Comparison of ENCODE assay signal across 21 cellular contexts in the genomic region with DNA sequence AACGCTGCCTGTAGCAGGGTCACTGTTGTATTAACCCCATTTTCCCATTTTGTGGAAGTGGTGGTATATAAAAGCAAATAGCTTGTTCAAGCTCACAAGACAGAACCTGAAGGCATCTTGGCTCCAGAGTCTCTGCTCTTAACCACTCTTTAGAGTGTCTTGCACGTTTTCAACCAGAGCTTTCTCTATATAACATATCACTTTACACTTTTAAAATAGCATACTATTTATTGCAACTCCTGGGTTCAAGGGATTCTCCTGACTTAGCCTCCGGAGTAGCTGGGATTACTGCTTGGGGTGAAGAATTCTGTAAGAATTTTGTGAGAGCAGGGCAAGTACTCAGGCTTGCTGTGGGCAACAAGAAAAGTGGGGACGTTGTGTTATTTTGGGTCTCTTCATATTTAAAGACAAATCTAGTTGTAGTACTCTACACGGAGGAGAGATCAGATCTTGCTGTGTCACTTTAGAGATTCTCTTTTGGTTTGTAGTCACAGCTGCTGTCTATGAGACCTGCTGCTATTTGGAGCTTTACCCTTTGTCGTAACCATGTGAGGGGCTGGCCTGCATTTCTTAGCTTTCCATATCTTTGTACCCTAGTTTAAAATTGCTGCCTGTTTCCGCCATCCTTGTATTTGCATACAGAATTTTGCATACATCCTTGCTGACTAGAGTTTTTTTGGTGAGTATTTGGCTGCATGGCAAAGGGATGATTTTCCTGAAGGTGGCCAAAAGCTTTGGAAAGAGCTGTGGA. TPM values are rescaled to one million over a fixed set of nuclear protein-coding genes. Genes with fewer than 3 reads are reported as not detected.
DNase-seq lines count a peak whose midpoint lies in the region; ATAC-seq and TF ChIP-seq lines count a peak whose summit lies in the region.
"Had no signal": no experiment of that assay in that cellular context is flagged by ENCODE, and none has a peak within 500 bp of the region (broad histone marks: within the 10 kb centered on the region; RNA-seq: fewer than 3 reads in every experiment).

No MANE protein-coding gene starts in this region.

- H3K27me3 ChIP-seq in BE2C = no peaks in the 10 kb centered on the region
- H3K27me3 ChIP-seq: spleen, suprapubic skin had no signal

- peaks cover 9% of the 10 kb centered on the region for H3K4me1 ChIP-seq in BE2C

- no peak overlapping the region for H3K4me3 Mint-ChIP-seq in stimulated activated naive CD8-positive, alpha-beta T cell treated with anti-CD3 and anti-CD28 coated beads, Interleukin-15, Interleukin-2, amounts not matched to agents 100 ng/mL and 50 ng/mL, for 24 hours
- H3K4me3 Mint-ChIP-seq in WTC11 (no peak overlapping the region), mesothelial cell of epicardium (no peak overlapping the region)
- H3K4me3 Mint-ChIP-seq: activated CD8-positive, alpha-beta T cell treated with anti-CD3 and anti-CD28 coated beads for 36 hours; CD4-positive, alpha-beta T cell; HFFc6 had no signal

- H3K36me3 ChIP-seq in BE2C = no peaks in the 10 kb centered on the region
- H3K36me3 ChIP-seq: suprapubic skin, WERI-Rb-1 had no signal

- no peaks in the 10 kb centered on the region for H3K27me3 Mint-ChIP-seq in stimulated activated naive CD8-positive, alpha-beta T cell treated with anti-CD3 and anti-CD28 coated beads, Interleukin-15, Interleukin-2, amounts not matched to agents 100 ng/mL and 50 ng/mL, for 24 hours
- H3K27me3 Mint-ChIP-seq in WTC11 (ENCODE audit: low read depth) (no peaks in the 10 kb centered on the region), mesothelial cell of epicardium (ENCODE audit: low read depth) (no peaks in the 10 kb centered on the region)
- H3K27me3 Mint-ChIP-seq: activated CD8-positive, alpha-beta T cell treated with anti-CD3 and anti-CD28 coated beads for 36 hours; CD4-positive, alpha-beta T cell had no signal

- no peak for ATAC-seq in stimulated activated naive CD8-positive, alpha-beta T cell treated with anti-CD3 and anti-CD28 coated beads, Interleukin-15, Interleukin-2, amounts not matched to agents 100 U/mL and 50 U/mL, for 24 hours
- ATAC-seq in WTC11 = no peak
- ATAC-seq in HG02938 (IDR thresholded peaks at IDR 0.05; ENCODE audit: unreplicated experiment) = no peak
- ATAC-seq: activated CD8-positive, alpha-beta T cell treated with anti-CD3 and anti-CD28 coated beads for 36 hours had no signal

- H3K4me3 ChIP-seq in BE2C (ENCODE audit: low read depth, low read length) = no peak overlapping the region
- H3K4me3 ChIP-seq: spleen, suprapubic skin had no signal

- H3K27ac Mint-ChIP-seq in stimulated activated naive CD8-positive, alpha-beta T cell treated with anti-CD3 and anti-CD28 coated beads, Interleukin-15, Interleukin-2, amounts not matched to agents 100 ng/mL and 50 ng/mL, for 24 hours = peak overlapping the region; percentile 76
- H3K27ac Mint-ChIP-seq in WTC11 = peak overlapping the region; percentile 83
- peak overlapping the region; percentile 35 for H3K27ac Mint-ChIP-seq in mesothelial cell of epicardium
- H3K27ac Mint-ChIP-seq: activated CD8-positive, alpha-beta T cell treated with anti-CD3 and anti-CD28 coated beads for 36 hours; CD4-positive, alpha-beta T cell; HFFc6 had no signal

- no peak for DNase-seq in stimulated activated naive CD8-positive, alpha-beta T cell treated with anti-CD3 and anti-CD28 coated beads, Interleukin-15, Interleukin-2, amounts not matched to agents 100 U/mL and 50 U/mL, for 24 hours
- DNase-seq in WTC11 (ENCODE audit: low spot score) (no peak), mesothelial cell of epicardium (ENCODE audit: low spot score in 2 of 2, unreplicated experiment in 2 of 2) (no peak), NCI-H2227 (lab: John Stamatoyannopoulos, UW; ENCODE audit: unreplicated experiment) (no peak), BE2C (no peak), iPS-NIHi11 (ENCODE audit: low spot score) (no peak)
- DNase-seq: activated CD8-positive, alpha-beta T cell treated with anti-CD3 and anti-CD28 coated beads for 36 hours; activated T-cell treated with anti-CD3 and anti-CD28 coated beads, Interleukin-2, amount 50 U/mL, for 48 hours; CD4-positive, alpha-beta T cell; DMS153; foreskin melanocyte; HFFc6; NCI-H1092; NCI-H2029 treated with DMSO at 0.1 percent for 48 hours; Right ventricle myocardium superior; spleen; stimulated activated CD4-positive, alpha-beta T cell treated with anti-CD3 and anti-CD28 coated beads, Interleukin-4, amount 100 ng/mL, for 4 hours; WERI-Rb-1 had no signal

- no peaks in the 10 kb centered on the region for H3K9me3 ChIP-seq in BE2C
- H3K9me3 ChIP-seq: spleen, suprapubic skin had no signal

- POLR2A ChIA-PET in WTC11 (lab: Charles Lee) = interaction anchor here (0.6 kb wide), 1 partner anchor 93 kb away, joined by 3 read pairs; no protein-coding TSS in a partner anchor

- TF ChIP-seq CTCF in WTC11 (IDR thresholded peaks at IDR 0.05) (no peak), mesothelial cell of epicardium (IDR thresholded peaks at IDR 0.05; ENCODE audit: unreplicated experiment) (no peak), BE2C (IDR thresholded peaks at IDR 0.05; ENCODE audit: low read depth, low read length) (no peak)

- H3K36me3 Mint-ChIP-seq in stimulated activated naive CD8-positive, alpha-beta T cell treated with anti-CD3 and anti-CD28 coated beads, Interleukin-15, Interleukin-2, amounts not matched to agents 100 ng/mL and 50 ng/mL, for 24 hours (ENCODE audit: low read depth) = peaks cover 5% of the 10 kb centered on the region
- H3K36me3 Mint-ChIP-seq in WTC11 (no peaks in the 10 kb centered on the region), mesothelial cell of epicardium (peaks cover 1% of the 10 kb centered on the region)

- H3K4me1 Mint-ChIP-seq in stimulated activated naive CD8-positive, alpha-beta T cell treated with anti-CD3 and anti-CD28 coated beads, Interleukin-15, Interleukin-2, amounts not matched to agents 100 ng/mL and 50 ng/mL, for 24 hours (ENCODE audit: low read depth) = peaks cover 84% of the 10 kb centered on the region
- H3K4me1 Mint-ChIP-seq in WTC11 (peaks cover 30% of the 10 kb centered on the region), mesothelial cell of epicardium (peaks cover 51% of the 10 kb centered on the region)

- CTCF ChIA-PET in WTC11 (lab: Charles Lee) = interaction anchor here (2.0 kb wide), 1 partner anchor 84 kb away, joined by 6 read pairs; no protein-coding TSS in a partner anchor

- H3K9me3 Mint-ChIP-seq in stimulated activated naive CD8-positive, alpha-beta T cell treated with anti-CD3 and anti-CD28 coated beads, Interleukin-15, Interleukin-2, amounts not matched to agents 100 ng/mL and 50 ng/mL, for 24 hours = no peaks in the 10 kb centered on the region
- no peaks in the 10 kb centered on the region for H3K9me3 Mint-ChIP-seq in WTC11
- no peaks in the 10 kb centered on the region for H3K9me3 Mint-ChIP-seq in mesothelial cell of epicardium
- H3K9me3 Mint-ChIP-seq: activated CD8-positive, alpha-beta T cell treated with anti-CD3 and anti-CD28 coated beads for 36 hours; CD4-positive, alpha-beta T cell; HFFc6 had no signal

TF ChIP-seq in WTC11, 78 proteins besides CTCF, POLR2A, EP300 and RAD21:
- TF ChIP-seq ZBTB43 (CRISPR knock-in tag; IDR thresholded peaks at IDR 0.05) = no peak

RNA-seq across cellular contexts. Expression of gene WDR20, which starts 40.7 kb away (rescaled TPM):
- 25.6 to 27.5 TPM (median 25.9 TPM) in 3 replicates for total RNA-seq in WTC11 (2021)
- 39.2 to 41.5 TPM (median 39.5 TPM) in 3 replicates for total RNA-seq in mesothelial cell of epicardium
- 37.3 TPM for polyA plus RNA-seq in BE2C (2012; ENCODE audit: insufficient read depth, insufficient read length, low read depth)
